Comparison of ENCODE assay signal across 20 cellular contexts in the genomic region with DNA sequence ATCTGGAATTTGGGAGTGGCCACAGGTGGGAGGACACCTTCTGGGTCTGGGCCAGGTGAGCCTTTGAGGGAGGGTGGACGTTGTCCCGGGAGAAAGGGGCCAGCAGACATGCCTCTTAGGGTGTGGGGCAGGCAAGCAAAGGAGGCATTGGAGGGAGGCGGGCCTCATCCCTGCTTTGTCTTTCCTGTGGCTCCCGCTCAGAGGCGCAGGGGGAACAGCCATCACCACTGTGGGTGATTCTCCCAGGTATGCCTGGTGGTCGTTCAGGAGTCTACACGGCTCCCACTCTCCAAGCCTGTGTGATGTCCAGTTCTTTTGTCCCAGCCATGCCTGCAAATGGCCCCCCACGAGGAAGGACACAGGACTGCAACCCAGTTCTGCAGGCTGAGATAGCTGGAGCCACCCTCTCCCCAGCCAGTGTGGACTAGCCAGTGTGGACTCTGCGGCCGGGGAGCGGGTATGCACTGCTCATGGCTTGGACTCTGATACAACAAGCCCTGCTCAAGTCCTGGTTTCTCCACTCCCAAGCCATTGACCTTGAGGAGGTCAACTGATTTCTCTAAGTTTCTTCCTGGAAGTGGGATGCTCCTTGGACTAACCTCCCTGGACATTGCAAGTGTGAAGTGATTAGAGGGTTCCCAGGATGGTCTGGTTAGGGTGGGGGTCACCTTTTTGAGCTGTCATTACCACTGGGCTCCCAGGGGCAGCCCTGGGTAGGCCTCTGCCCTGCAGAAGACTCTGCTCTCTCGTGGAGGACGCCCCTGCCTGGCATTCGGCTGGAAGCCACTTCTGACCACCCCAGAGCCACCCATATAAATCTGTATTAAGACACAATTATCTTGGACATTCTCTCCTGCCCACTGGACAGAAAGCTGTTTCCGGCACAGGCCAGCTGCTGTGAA.
"Had no signal": no experiment of that assay in that cellular context is flagged by ENCODE, and none has a peak within 500 bp of the region (broad histone marks: within the 10 kb centered on the region; RNA-seq: fewer than 3 reads in every experiment).

No MANE protein-coding gene starts in this region.

- H3K27me3 ChIP-seq: SJCRH30 had no signal

- ATAC-seq: K562, SK-N-SH treated with all-trans-retinoic acid at 6 μM for 48 hours had no signal

- H3K9ac ChIP-seq: KMS-11 had no signal

- H3K9me3 ChIP-seq: SJCRH30 had no signal

- H3K4me1 ChIP-seq: SJCRH30 had no signal

- H3K4me2 ChIP-seq: KMS-11 had no signal

- H3K4me3 ChIP-seq: K562, SJCRH30 had no signal

- H3K36me3 ChIP-seq: SJCRH30 had no signal

- H3K27ac ChIP-seq: HL-60, KMS-11, SJCRH30 had no signal

- DNase-seq: Kasumi-1, MM.1S, NCI-H1092 treated with DMSO at 0.1 percent for 48 hours, NCI-H1436, NCI-H187, NCI-H2029, NCI-H2081 treated with DMSO at 0.1 percent for 48 hours, NCI-H2171, NCI-H226, NCI-H446, NCI-H510A, NCI-H524 treated with DMSO at 0.1 percent for 48 hours, NCI-H69, NCI-H774, SHP77 treated with DMSO at 0.1 percent for 48 hours, SJCRH30 had no signal
